26 cellular contexts compared by ENCODE assay signal in the genomic region with DNA sequence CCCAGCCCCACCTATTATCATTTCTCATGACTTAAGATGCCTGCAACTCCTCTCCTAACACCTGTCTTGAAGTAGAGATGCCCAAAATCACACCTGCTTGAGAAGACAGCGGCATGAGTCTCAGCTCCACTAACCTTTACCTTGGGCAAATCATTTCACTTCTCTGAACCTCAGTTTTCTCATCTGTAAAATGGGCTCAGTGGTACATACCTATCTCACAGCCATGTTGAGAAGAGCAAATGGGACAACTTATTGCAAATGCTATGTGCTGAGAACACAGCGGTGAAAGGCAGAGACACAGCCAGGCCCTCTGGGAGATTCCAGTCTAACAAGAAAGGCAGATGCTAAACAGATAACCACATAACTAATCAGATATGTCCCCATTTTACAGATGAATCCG.
"Had no signal": no experiment of that assay in that cellular context is flagged by ENCODE, and none has a peak within 500 bp of the region (broad histone marks: within the 10 kb centered on the region; RNA-seq: fewer than 3 reads in every experiment).

No MANE protein-coding gene starts in this region.

- H3K27ac Mint-ChIP-seq: activated CD4-positive, alpha-beta T cell treated with anti-CD3 and anti-CD28 coated beads for 36 hours; activated CD8-positive, alpha-beta T cell treated with anti-CD3 and anti-CD28 coated beads for 36 hours; activated naive CD4-positive, alpha-beta T cell treated with anti-CD3 and anti-CD28 coated beads, Interleukin-2, amount 50 U/mL, for 72 hours; activated naive CD8-positive, alpha-beta T cell treated with anti-CD3 and anti-CD28 coated beads, Interleukin-2, amount 50 U/mL, for 24 hours had no signal

- H3K27ac ChIP-seq: ascending aorta, KMS-11, SJCRH30, VCaP had no signal

- H3K36me3 ChIP-seq: ascending aorta, MG63, Peyer's patch, SJCRH30 had no signal

- H3K9ac ChIP-seq: KMS-11, SK-N-SH had no signal

- H3K4me3 ChIP-seq: ascending aorta, body of pancreas, MG63, Peyer's patch, SJCRH30 had no signal

- FAIRE-seq: bronchial epithelial cell had no signal

- H3K4me1 ChIP-seq: SJCRH30 had no signal

- H3K9me3 Mint-ChIP-seq: activated CD8-positive, alpha-beta T cell treated with anti-CD3 and anti-CD28 coated beads for 36 hours; activated naive CD4-positive, alpha-beta T cell treated with anti-CD3 and anti-CD28 coated beads, Interleukin-2, amount 50 U/mL, for 72 hours; activated naive CD8-positive, alpha-beta T cell treated with anti-CD3 and anti-CD28 coated beads, Interleukin-2, amount 50 U/mL, for 24 hours had no signal

- ATAC-seq: activated CD4-positive, alpha-beta T cell treated with anti-CD3 and anti-CD28 coated beads for 36 hours; activated CD8-positive, alpha-beta T cell treated with anti-CD3 and anti-CD28 coated beads for 36 hours; activated naive CD4-positive, alpha-beta T cell treated with anti-CD3 and anti-CD28 coated beads, Interleukin-2, amount 50 U/mL, for 72 hours; activated naive CD8-positive, alpha-beta T cell treated with anti-CD3 and anti-CD28 coated beads, Interleukin-2, amount 50 U/mL, for 24 hours had no signal

- H3K27me3 ChIP-seq: ascending aorta, body of pancreas, MG63, Peyer's patch, SJCRH30 had no signal

- H3K9me3 ChIP-seq: ascending aorta, body of pancreas, MG63, Peyer's patch, SJCRH30, SK-N-SH had no signal

- H3K4me3 Mint-ChIP-seq: activated CD4-positive, alpha-beta T cell treated with anti-CD3 and anti-CD28 coated beads for 36 hours; activated CD8-positive, alpha-beta T cell treated with anti-CD3 and anti-CD28 coated beads for 36 hours; activated naive CD8-positive, alpha-beta T cell treated with anti-CD3 and anti-CD28 coated beads, Interleukin-2, amount 50 U/mL, for 24 hours had no signal

- DNase-seq: activated CD4-positive, alpha-beta T cell treated with anti-CD3 and anti-CD28 coated beads for 36 hours; activated CD8-positive, alpha-beta memory T cell treated with anti-CD3 and anti-CD28 coated beads, Interleukin-2, amount 50 U/mL, for 4 hours; activated CD8-positive, alpha-beta T cell treated with anti-CD3 and anti-CD28 coated beads for 36 hours; activated naive CD4-positive, alpha-beta T cell; activated naive CD8-positive, alpha-beta T cell treated with anti-CD3 and anti-CD28 coated beads, Interleukin-2, amount 50 U/mL, for 24 hours; activated T-cell treated with anti-CD3 and anti-CD28 coated beads, Interleukin-2, amount 50 U/mL, for 1 hour; amniotic stem cell; central memory CD4-positive, alpha-beta T cell; NCI-H1105 treated with DMSO at 0.1 percent for 48 hours; NCI-H1436 treated with DMSO at 0.1 percent for 48 hours; NCI-H187; NCI-H2081; NCI-H510A treated with DMSO at 0.1 percent for 48 hours; NCI-H69; NK-92 treated with Interleukin-12 subunit alpha and Interleukin-12 subunit beta, amount 100 ng/mL, for 24 hours; SJCRH30; SK-N-SH; T-helper 1 cell had no signal

- H3K4me1 Mint-ChIP-seq: activated CD4-positive, alpha-beta T cell treated with anti-CD3 and anti-CD28 coated beads for 36 hours; activated naive CD8-positive, alpha-beta T cell treated with anti-CD3 and anti-CD28 coated beads, Interleukin-2, amount 50 U/mL, for 24 hours had no signal

- H3K36me3 Mint-ChIP-seq: activated naive CD4-positive, alpha-beta T cell treated with anti-CD3 and anti-CD28 coated beads, Interleukin-2, amount 50 U/mL, for 72 hours had no signal
